Comparison of ENCODE assay signal across 8 cellular contexts in genomic region chrX:81120936-81121351, GRCh38.
A peak's percentile ranks its signal among the peaks of the same experiment; 100 is the strongest.
DNase-seq lines count a peak whose midpoint lies in the region; ATAC-seq and TF ChIP-seq lines count a peak whose summit lies in the region.

No MANE protein-coding gene starts in this region.

- H3K4me1 Mint-ChIP-seq in glutamatergic neuron (ENCODE audit: low read depth, unreplicated experiment), result peaks cover 2% of the 10 kb centered on the region

- no peaks in the 10 kb centered on the region for H3K36me3 Mint-ChIP-seq in glutamatergic neuron (ENCODE audit: unreplicated experiment)

- ATAC-seq in GM18519 (IDR thresholded peaks at IDR 0.05; ENCODE audit: low FRiP score, unreplicated experiment) (peak; percentile 48), HG03060 (IDR thresholded peaks at IDR 0.05; ENCODE audit: low read depth, unreplicated experiment) (peak; percentile 46)

- no peaks in the 10 kb centered on the region for H3K9me3 Mint-ChIP-seq in glutamatergic neuron (ENCODE audit: unreplicated experiment)

- peak overlapping the region; percentile 99 for H3K4me3 Mint-ChIP-seq in glutamatergic neuron (ENCODE audit: unreplicated experiment)

- DNase-seq in AML-193 (lab: John Stamatoyannopoulos, UW), result peak; percentile 30 to 68
- peak; percentile 24 for DNase-seq in NCI-H774 (lab: John Stamatoyannopoulos, UW)
- DNase-seq in activated naive CD4-positive, alpha-beta T cell treated with Interleukin-2 at 50 U/mL for 16 hours, result peak; percentile 34
- DNase-seq in glutamatergic neuron, result peak; percentile 40
- DNase-seq in occipital lobe (lab: John Stamatoyannopoulos, UW), result peak; percentile 15
- no peak for DNase-seq in NCI-H1436 treated with DMSO at 0.1 percent for 48 hours (lab: John Stamatoyannopoulos, UW)

- H3K27me3 Mint-ChIP-seq in glutamatergic neuron (ENCODE audit: unreplicated experiment), result peaks cover 2% of the 10 kb centered on the region

- peak overlapping the region; percentile 88 for H3K27ac Mint-ChIP-seq in glutamatergic neuron (ENCODE audit: unreplicated experiment)

- peak; percentile 53 for TF ChIP-seq CTCF in glutamatergic neuron (IDR thresholded peaks at IDR 0.05; ENCODE audit: partially characterized antibody, unreplicated experiment)
